Comparison of ENCODE assay signal across 8 cellular contexts in genomic region chr14:58299665-58300202, GRCh38. TPM values are rescaled to one million over a fixed set of nuclear protein-coding genes. Genes with fewer than 3 reads are reported as not detected.
DNase-seq lines count a peak whose midpoint lies in the region; ATAC-seq and TF ChIP-seq lines count a peak whose summit lies in the region.

No MANE protein-coding gene starts in this region.

- H3K9me3 Mint-ChIP-seq in activated naive CD4-positive, alpha-beta T cell treated with anti-CD3 and anti-CD28 coated beads, Interleukin-2, amount 50 U/mL, for 24 hours, result no peaks in the 10 kb centered on the region
- H3K9me3 Mint-ChIP-seq in endothelial cell (ENCODE audit: unreplicated experiment), result no peaks in the 10 kb centered on the region
- H3K9me3 Mint-ChIP-seq in naive B cell, result no peaks in the 10 kb centered on the region

- peaks cover 11% of the 10 kb centered on the region for H3K4me1 ChIP-seq in RWPE2 (ENCODE audit: insufficient read depth, poor library complexity, severe bottlenecking)

- H3K27me3 Mint-ChIP-seq in activated naive CD4-positive, alpha-beta T cell treated with anti-CD3 and anti-CD28 coated beads, Interleukin-2, amount 50 U/mL, for 24 hours, result no peaks in the 10 kb centered on the region
- peaks cover 6% of the 10 kb centered on the region for H3K27me3 Mint-ChIP-seq in endothelial cell (ENCODE audit: unreplicated experiment)
- H3K27me3 Mint-ChIP-seq in naive B cell, result no peaks in the 10 kb centered on the region

- peak overlapping the region; percentile 93 for H3K27ac Mint-ChIP-seq in activated naive CD4-positive, alpha-beta T cell treated with anti-CD3 and anti-CD28 coated beads, Interleukin-2, amount 50 U/mL, for 24 hours
- H3K27ac Mint-ChIP-seq in endothelial cell (ENCODE audit: unreplicated experiment) (peak overlapping the region; percentile 97), naive B cell (peak overlapping the region in 5 of 6 donors; percentile 73 to 98 (median 94))

- peak overlapping the region; percentile 85 for H3K27ac ChIP-seq in RWPE2 (ENCODE audit: poor library complexity, severe bottlenecking)

- peaks cover 61% of the 10 kb centered on the region for H3K36me3 ChIP-seq in RWPE2 (ENCODE audit: low read depth)

- no peak for TF ChIP-seq CTCF in RWPE2 (IDR thresholded peaks at IDR 0.05; ENCODE audit: poor library complexity, severe bottlenecking)
- TF ChIP-seq CTCF in endothelial cell (IDR thresholded peaks at IDR 0.05; ENCODE audit: unreplicated experiment), result no peak

- no peaks in the 10 kb centered on the region for H3K27me3 ChIP-seq in RWPE2 (ENCODE audit: insufficient read depth, poor library complexity, severe bottlenecking)

- peaks cover 6% of the 10 kb centered on the region for H3K36me3 Mint-ChIP-seq in activated naive CD4-positive, alpha-beta T cell treated with anti-CD3 and anti-CD28 coated beads, Interleukin-2, amount 50 U/mL, for 24 hours
- peaks cover 19% of the 10 kb centered on the region for H3K36me3 Mint-ChIP-seq in endothelial cell (ENCODE audit: low read depth, unreplicated experiment)
- no peaks in the 10 kb centered on the region for H3K36me3 Mint-ChIP-seq in naive B cell

- no peak for DNase-seq in activated naive CD4-positive, alpha-beta T cell treated with Interleukin-2 at 50 U/mL for 16 hours
- DNase-seq in RWPE2 (ENCODE audit: low spot score), result no peak
- no peak for DNase-seq in endothelial cell (ENCODE audit: low spot score)
- peak; percentile 12 for DNase-seq in naive B cell
- no peak for DNase-seq in activated CD4-positive, CD25-positive, alpha-beta regulatory T cell treated with anti-CD3 and anti-CD28 coated beads, Interleukin-2, amount 50 U/mL, for 72 hours
- DNase-seq in NCI-H1694 (lab: John Stamatoyannopoulos, UW), result no peak

- peak overlapping the region; percentile 82 for H3K4me3 ChIP-seq in RWPE2 (ENCODE audit: severe bottlenecking)

- peak overlapping the region; percentile 96 for H3K4me3 Mint-ChIP-seq in activated naive CD4-positive, alpha-beta T cell treated with anti-CD3 and anti-CD28 coated beads, Interleukin-2, amount 50 U/mL, for 24 hours
- H3K4me3 Mint-ChIP-seq in endothelial cell (ENCODE audit: unreplicated experiment) (peak overlapping the region; percentile 100), naive B cell (peak overlapping the region in 6 of 8 donors; percentile 92 to 98 (median 96))

- ATAC-seq in RWPE2 (ENCODE audit: low read depth) (no peak), naive B cell (ENCODE audit: low read depth in 2 of 2) (no peak), GM21360 (IDR thresholded peaks at IDR 0.05; ENCODE audit: unreplicated experiment) (no peak)

- no peaks in the 10 kb centered on the region for H3K9me3 ChIP-seq in RWPE2 (ENCODE audit: severe bottlenecking)

- peaks cover 49% of the 10 kb centered on the region for H3K4me1 Mint-ChIP-seq in activated naive CD4-positive, alpha-beta T cell treated with anti-CD3 and anti-CD28 coated beads, Interleukin-2, amount 50 U/mL, for 24 hours
- H3K4me1 Mint-ChIP-seq in endothelial cell (ENCODE audit: unreplicated experiment) (peaks cover 18% of the 10 kb centered on the region), naive B cell (peaks cover 16 to 39% (median 16%) of the 10 kb centered on the region in 3 donors)

RNA-seq across cellular contexts. Expression of gene ARID4A, which starts 1.4 kb away (rescaled TPM):
- total RNA-seq in endothelial cell (ENCODE audit: unreplicated experiment), result 45.4 TPM
- polyA plus RNA-seq in naive B cell (ENCODE audit: low read depth in 6 of 6), result 10 to 100 TPM; 24.1 to 52.4 (median 32.9) TPM

RNA-seq across cellular contexts. Expression of gene PSMA3, which starts 55.1 kb away (rescaled TPM):
- total RNA-seq in endothelial cell (ENCODE audit: unreplicated experiment), result 180 TPM
- polyA plus RNA-seq in naive B cell (ENCODE audit: low read depth in 6 of 6), result 100 to 1,000 TPM; 134 to 182 (median 141) TPM
